ENCODE assay signal across 2 cellular contexts in the genomic region with DNA sequence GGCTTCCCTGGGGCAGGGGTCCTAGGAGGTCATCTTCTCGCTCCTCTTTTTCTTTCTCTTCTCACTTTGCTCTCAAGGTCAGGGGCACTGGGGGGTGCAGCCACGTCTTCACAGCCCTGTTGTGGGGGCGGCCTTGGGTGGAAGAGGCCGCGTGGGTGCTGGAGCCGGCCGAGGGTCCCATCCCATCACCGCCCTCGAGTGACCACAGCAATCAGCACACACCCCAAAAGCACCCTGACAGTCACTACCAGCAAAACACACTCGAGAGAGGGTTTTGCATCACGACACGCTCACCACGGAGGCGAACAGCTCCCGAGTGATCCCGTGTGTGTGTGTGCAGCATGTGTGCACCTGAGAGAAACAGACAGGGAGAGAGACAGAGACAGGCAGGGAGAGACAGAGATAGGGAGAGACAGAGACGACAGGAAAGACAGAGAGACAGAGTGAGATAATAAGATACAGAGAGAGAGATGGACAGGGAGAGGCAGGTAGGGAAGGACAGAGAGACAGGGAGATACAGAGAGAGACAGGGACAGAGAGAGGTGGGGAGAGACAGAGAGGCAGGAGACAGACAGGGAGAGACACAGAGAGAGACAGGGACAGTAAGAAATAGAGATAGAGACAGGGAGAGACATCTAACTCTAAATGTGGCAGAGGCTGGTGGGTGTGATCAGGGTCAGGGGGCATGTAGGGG.
TF ChIP-seq lines count a peak whose summit lies in the region.

No MANE protein-coding gene starts in this region.

TF ChIP-seq in SK-N-SH, 30 proteins besides CTCF, POLR2A, EP300 and RAD21:
- TF ChIP-seq, protein P1, sequence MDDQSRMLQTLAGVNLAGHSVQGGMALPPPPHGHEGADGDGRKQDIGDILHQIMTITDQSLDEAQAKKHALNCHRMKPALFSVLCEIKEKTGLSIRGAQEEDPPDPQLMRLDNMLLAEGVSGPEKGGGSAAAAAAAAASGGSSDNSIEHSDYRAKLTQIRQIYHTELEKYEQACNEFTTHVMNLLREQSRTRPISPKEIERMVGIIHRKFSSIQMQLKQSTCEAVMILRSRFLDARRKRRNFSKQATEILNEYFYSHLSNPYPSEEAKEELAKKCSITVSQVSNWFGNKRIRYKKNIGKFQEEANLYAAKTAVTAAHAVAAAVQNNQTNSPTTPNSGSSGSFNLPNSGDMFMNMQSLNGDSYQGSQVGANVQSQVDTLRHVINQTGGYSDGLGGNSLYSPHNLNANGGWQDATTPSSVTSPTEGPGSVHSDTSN (IDR thresholded peaks at IDR 0.05), result no peak
- TF ChIP-seq FOSL2 (IDR thresholded peaks at IDR 0.05; ENCODE audit: borderline replicate concordance, low read depth) (no peak), EZH2phosphoT487 (IDR thresholded peaks at IDR 0.05; ENCODE audit: borderline replicate concordance, low read depth) (no peak), MXI1 (IDR thresholded peaks at IDR 0.05; ENCODE audit: low read depth, low read length) (no peak), MEF2A (IDR thresholded peaks at IDR 0.05; ENCODE audit: borderline replicate concordance, low read depth) (no peak), TAF1 (IDR thresholded peaks at IDR 0.05; ENCODE audit: borderline replicate concordance, low read depth, low read length) (no peak), CHD2 (IDR thresholded peaks at IDR 0.05; ENCODE audit: low read length, partially characterized antibody) (no peak)
- TF ChIP-seq, protein P2, sequence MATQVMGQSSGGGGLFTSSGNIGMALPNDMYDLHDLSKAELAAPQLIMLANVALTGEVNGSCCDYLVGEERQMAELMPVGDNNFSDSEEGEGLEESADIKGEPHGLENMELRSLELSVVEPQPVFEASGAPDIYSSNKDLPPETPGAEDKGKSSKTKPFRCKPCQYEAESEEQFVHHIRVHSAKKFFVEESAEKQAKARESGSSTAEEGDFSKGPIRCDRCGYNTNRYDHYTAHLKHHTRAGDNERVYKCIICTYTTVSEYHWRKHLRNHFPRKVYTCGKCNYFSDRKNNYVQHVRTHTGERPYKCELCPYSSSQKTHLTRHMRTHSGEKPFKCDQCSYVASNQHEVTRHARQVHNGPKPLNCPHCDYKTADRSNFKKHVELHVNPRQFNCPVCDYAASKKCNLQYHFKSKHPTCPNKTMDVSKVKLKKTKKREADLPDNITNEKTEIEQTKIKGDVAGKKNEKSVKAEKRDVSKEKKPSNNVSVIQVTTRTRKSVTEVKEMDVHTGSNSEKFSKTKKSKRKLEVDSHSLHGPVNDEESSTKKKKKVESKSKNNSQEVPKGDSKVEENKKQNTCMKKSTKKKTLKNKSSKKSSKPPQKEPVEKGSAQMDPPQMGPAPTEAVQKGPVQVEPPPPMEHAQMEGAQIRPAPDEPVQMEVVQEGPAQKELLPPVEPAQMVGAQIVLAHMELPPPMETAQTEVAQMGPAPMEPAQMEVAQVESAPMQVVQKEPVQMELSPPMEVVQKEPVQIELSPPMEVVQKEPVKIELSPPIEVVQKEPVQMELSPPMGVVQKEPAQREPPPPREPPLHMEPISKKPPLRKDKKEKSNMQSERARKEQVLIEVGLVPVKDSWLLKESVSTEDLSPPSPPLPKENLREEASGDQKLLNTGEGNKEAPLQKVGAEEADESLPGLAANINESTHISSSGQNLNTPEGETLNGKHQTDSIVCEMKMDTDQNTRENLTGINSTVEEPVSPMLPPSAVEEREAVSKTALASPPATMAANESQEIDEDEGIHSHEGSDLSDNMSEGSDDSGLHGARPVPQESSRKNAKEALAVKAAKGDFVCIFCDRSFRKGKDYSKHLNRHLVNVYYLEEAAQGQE (IDR thresholded peaks at IDR 0.05; ENCODE audit: low read depth, low read length), result no peak

TF ChIP-seq in SK-N-SH treated with all-trans-retinoic acid at 6 μM for 48 hours, 23 proteins besides CTCF, POLR2A, EP300 and RAD21 (continued from another document):
- TF ChIP-seq, protein P3, sequence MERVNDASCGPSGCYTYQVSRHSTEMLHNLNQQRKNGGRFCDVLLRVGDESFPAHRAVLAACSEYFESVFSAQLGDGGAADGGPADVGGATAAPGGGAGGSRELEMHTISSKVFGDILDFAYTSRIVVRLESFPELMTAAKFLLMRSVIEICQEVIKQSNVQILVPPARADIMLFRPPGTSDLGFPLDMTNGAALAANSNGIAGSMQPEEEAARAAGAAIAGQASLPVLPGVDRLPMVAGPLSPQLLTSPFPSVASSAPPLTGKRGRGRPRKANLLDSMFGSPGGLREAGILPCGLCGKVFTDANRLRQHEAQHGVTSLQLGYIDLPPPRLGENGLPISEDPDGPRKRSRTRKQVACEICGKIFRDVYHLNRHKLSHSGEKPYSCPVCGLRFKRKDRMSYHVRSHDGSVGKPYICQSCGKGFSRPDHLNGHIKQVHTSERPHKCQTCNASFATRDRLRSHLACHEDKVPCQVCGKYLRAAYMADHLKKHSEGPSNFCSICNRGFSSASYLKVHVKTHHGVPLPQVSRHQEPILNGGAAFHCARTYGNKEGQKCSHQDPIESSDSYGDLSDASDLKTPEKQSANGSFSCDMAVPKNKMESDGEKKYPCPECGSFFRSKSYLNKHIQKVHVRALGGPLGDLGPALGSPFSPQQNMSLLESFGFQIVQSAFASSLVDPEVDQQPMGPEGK (CRISPR knock-in tag; IDR thresholded peaks at IDR 0.05; ENCODE audit: borderline replicate concordance), result no peak
- TF ChIP-seq GLIS3 (CRISPR knock-in tag; IDR thresholded peaks at IDR 0.05), result no peak
- no peak for TF ChIP-seq SNAI2 (CRISPR knock-in tag; IDR thresholded peaks at IDR 0.05)
- TF ChIP-seq, protein P4, sequence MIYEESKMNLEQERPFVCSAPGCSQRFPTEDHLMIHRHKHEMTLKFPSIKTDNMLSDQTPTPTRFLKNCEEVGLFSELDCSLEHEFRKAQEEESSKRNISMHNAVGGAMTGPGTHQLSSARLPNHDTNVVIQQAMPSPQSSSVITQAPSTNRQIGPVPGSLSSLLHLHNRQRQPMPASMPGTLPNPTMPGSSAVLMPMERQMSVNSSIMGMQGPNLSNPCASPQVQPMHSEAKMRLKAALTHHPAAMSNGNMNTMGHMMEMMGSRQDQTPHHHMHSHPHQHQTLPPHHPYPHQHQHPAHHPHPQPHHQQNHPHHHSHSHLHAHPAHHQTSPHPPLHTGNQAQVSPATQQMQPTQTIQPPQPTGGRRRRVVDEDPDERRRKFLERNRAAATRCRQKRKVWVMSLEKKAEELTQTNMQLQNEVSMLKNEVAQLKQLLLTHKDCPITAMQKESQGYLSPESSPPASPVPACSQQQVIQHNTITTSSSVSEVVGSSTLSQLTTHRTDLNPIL (CRISPR knock-in tag; IDR thresholded peaks at IDR 0.05; ENCODE audit: low read depth), result no peak
- no peak for TF ChIP-seq ZNF565 (CRISPR knock-in tag; conservative IDR thresholded peaks at IDR 0.05; ENCODE audit: low read depth)
- no peak for TF ChIP-seq ZFP3 (CRISPR knock-in tag; IDR thresholded peaks at IDR 0.05)
- TF ChIP-seq, protein P5, sequence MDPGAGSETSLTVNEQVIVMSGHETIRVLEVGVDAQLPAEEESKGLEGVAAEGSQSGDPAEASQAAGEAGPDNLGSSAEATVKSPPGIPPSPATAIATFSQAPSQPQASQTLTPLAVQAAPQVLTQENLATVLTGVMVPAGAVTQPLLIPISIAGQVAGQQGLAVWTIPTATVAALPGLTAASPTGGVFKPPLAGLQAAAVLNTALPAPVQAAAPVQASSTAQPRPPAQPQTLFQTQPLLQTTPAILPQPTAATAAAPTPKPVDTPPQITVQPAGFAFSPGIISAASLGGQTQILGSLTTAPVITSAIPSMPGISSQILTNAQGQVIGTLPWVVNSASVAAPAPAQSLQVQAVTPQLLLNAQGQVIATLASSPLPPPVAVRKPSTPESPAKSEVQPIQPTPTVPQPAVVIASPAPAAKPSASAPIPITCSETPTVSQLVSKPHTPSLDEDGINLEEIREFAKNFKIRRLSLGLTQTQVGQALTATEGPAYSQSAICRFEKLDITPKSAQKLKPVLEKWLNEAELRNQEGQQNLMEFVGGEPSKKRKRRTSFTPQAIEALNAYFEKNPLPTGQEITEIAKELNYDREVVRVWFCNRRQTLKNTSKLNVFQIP (CRISPR knock-in tag; IDR thresholded peaks at IDR 0.05; ENCODE audit: borderline replicate concordance, low read depth), result no peak
- no peak for TF ChIP-seq ISL1 (CRISPR knock-in tag; IDR thresholded peaks at IDR 0.05)
- no peak for TF ChIP-seq ZNF70 (CRISPR knock-in tag; IDR thresholded peaks at IDR 0.05)
- no peak for TF ChIP-seq ARNTL (CRISPR knock-in tag; IDR thresholded peaks at IDR 0.05; ENCODE audit: borderline replicate concordance, low read depth)
